ENCODE assay signal across 1 cellular context in genomic region chr1:151024540-151025146, GRCh38.
A peak's percentile ranks its signal among the peaks of the same experiment; 100 is the strongest.
TF ChIP-seq lines count a peak whose summit lies in the region.

No MANE protein-coding gene starts in this region.

TF ChIP-seq in IMR-90, 13 proteins besides CTCF, POLR2A, EP300 and RAD21:
- TF ChIP-seq SMC3 (IDR thresholded peaks at IDR 0.05; ENCODE audit: low read depth, low read length) = peak; percentile 67
- TF ChIP-seq RCOR1 (IDR thresholded peaks at IDR 0.05; ENCODE audit: insufficient replicate concordance, low read length) = no peak
- no peak for TF ChIP-seq MAZ (IDR thresholded peaks at IDR 0.05; ENCODE audit: borderline replicate concordance, low read depth, low read length)
